23 cellular contexts compared by ENCODE assay signal in genomic region chr3:81734742-81735141, GRCh38. TPM values are rescaled to one million over a fixed set of nuclear protein-coding genes. Genes with fewer than 3 reads are reported as not detected.
DNase-seq lines count a peak whose midpoint lies in the region; ATAC-seq, FAIRE-seq and TF ChIP-seq lines count a peak whose summit lies in the region.
"Had no signal": no experiment of that assay in that cellular context is flagged by ENCODE, and none has a peak within 500 bp of the region (broad histone marks: within the 10 kb centered on the region; RNA-seq: fewer than 3 reads in every experiment).

No MANE protein-coding gene starts in this region.

- H3K9me3 ChIP-seq in PC-3 (ENCODE audit: low read length) (no peaks in the 10 kb centered on the region), trophoblast cell (ENCODE audit: insufficient read depth, low read depth, low read length) (no peaks in the 10 kb centered on the region)
- H3K9me3 ChIP-seq: SJCRH30 had no signal

- peak; percentile 69 to 78 for ATAC-seq in activated naive CD4-positive, alpha-beta T cell treated with anti-CD3 and anti-CD28 coated beads, Interleukin-2, amount 50 U/mL, for 72 hours
- peak; percentile 84 for ATAC-seq in PC-3
- ATAC-seq in HG03045 (IDR thresholded peaks at IDR 0.05; ENCODE audit: unreplicated experiment): no peak

- no peak overlapping the region for H2BK5ac ChIP-seq in trophoblast cell (ENCODE audit: low read depth, low read length, poor library complexity)

- peaks cover 72% of the 10 kb centered on the region for H3K79me2 ChIP-seq in PC-3 (ENCODE audit: low read length)
- H3K79me2 ChIP-seq in trophoblast cell (ENCODE audit: control insufficient read depth, insufficient read depth, low read length, poor library complexity): no peaks in the 10 kb centered on the region

- peak overlapping the region; percentile 55 for H3K27ac ChIP-seq in PC-3 (ENCODE audit: low read length)
- H3K27ac ChIP-seq in epithelial cell of prostate: peak overlapping the region; percentile 63
- H3K27ac ChIP-seq in trophoblast cell (ENCODE audit: low read depth, low read length): no peak overlapping the region
- H3K27ac ChIP-seq: BLaER1 treated with 17β-estradiol and CSF1 and Interleukin-3, amounts not matched to agents 10 nM and 100 nM; SJCRH30 had no signal

- H3K4me1 ChIP-seq in PC-3 (ENCODE audit: insufficient read depth, low read length) (peaks cover 31% of the 10 kb centered on the region), trophoblast cell (ENCODE audit: control insufficient read depth in 1 of 2, insufficient read depth in 2 of 2, low read length in 2 of 2) (no peaks in the 10 kb centered on the region)

- H2BK120ac ChIP-seq in trophoblast cell (ENCODE audit: insufficient read depth, low read length, poor library complexity): no peak overlapping the region

- H3K27ac Mint-ChIP-seq in activated naive CD4-positive, alpha-beta T cell treated with anti-CD3 and anti-CD28 coated beads, Interleukin-2, amount 50 U/mL, for 72 hours: peak overlapping the region in 1 of 2 donors; percentile 33
- no peak overlapping the region for H3K27ac Mint-ChIP-seq in activated naive CD4-positive, alpha-beta T cell treated with anti-CD3 and anti-CD28 coated beads for 36 hours
- H3K27ac Mint-ChIP-seq: CD8-positive, alpha-beta memory T cell had no signal

- H3K27me3 ChIP-seq in PC-3 (ENCODE audit: low read length) (no peaks in the 10 kb centered on the region), trophoblast cell (ENCODE audit: insufficient read depth, low read length) (no peaks in the 10 kb centered on the region)
- H3K27me3 ChIP-seq: BLaER1 treated with 17β-estradiol and CSF1 and Interleukin-3, amounts not matched to agents 10 nM and 100 nM; SJCRH30 had no signal

- no peak overlapping the region for H4K12ac ChIP-seq in trophoblast cell (ENCODE audit: low read depth, low read length)

- POLR2A ChIA-PET in PC-3 (lab: Charles Lee; ENCODE audit: unreplicated experiment): interaction anchor here (0.6 kb wide), 1 partner anchor 1780 kb away, joined by 5 read pairs; no protein-coding TSS in a partner anchor

- H3K4me3 Mint-ChIP-seq in activated naive CD4-positive, alpha-beta T cell treated with anti-CD3 and anti-CD28 coated beads for 36 hours: no peak overlapping the region
- H3K4me3 Mint-ChIP-seq: CD8-positive, alpha-beta memory T cell had no signal

- H3K9me2 ChIP-seq in PC-3 (replicated peaks; ENCODE audit: low read length): no peaks in the 10 kb centered on the region

- no peak overlapping the region for H2AK5ac ChIP-seq in trophoblast cell (ENCODE audit: low read length)

- FAIRE-seq in GM12891 (lab: Jason Lieb, UNC): no peak
- FAIRE-seq: A204.1, D721Med, GM12892 had no signal

- H4K8ac ChIP-seq in trophoblast cell (ENCODE audit: low read depth, low read length): no peak overlapping the region

- no peaks in the 10 kb centered on the region for H4K20me1 ChIP-seq in PC-3 (ENCODE audit: low read length)

- peaks cover 0 to 16% of the 10 kb centered on the region in 2 donors for H3K36me3 Mint-ChIP-seq in activated naive CD4-positive, alpha-beta T cell treated with anti-CD3 and anti-CD28 coated beads, Interleukin-2, amount 50 U/mL, for 72 hours
- H3K36me3 Mint-ChIP-seq in activated naive CD4-positive, alpha-beta T cell treated with anti-CD3 and anti-CD28 coated beads for 36 hours (ENCODE audit: low read depth): peaks cover 6% of the 10 kb centered on the region

- peaks cover 11% of the 10 kb centered on the region for H3K4me1 Mint-ChIP-seq in activated naive CD4-positive, alpha-beta T cell treated with anti-CD3 and anti-CD28 coated beads for 36 hours (ENCODE audit: low read depth)

- no peaks in the 10 kb centered on the region for H3K9me3 Mint-ChIP-seq in activated naive CD4-positive, alpha-beta T cell treated with anti-CD3 and anti-CD28 coated beads, Interleukin-2, amount 50 U/mL, for 72 hours
- H3K9me3 Mint-ChIP-seq in activated naive CD4-positive, alpha-beta T cell treated with anti-CD3 and anti-CD28 coated beads for 36 hours: no peaks in the 10 kb centered on the region

- H3K9ac ChIP-seq in PC-3 (ENCODE audit: low read length) (no peak overlapping the region), trophoblast cell (ENCODE audit: low read length) (no peak overlapping the region)
- H3K9ac ChIP-seq: BLaER1 treated with 17β-estradiol and CSF1 and Interleukin-3, amounts not matched to agents 10 nM and 100 nM had no signal

- intact Hi-C loops in activated naive CD4-positive, alpha-beta T cell treated with anti-CD3 and anti-CD28 coated beads for 36 hours (cut with micrococcal nuclease): no loop called here
- intact Hi-C loops in PC-3 (cut with micrococcal nuclease): no loop called here

- H3K36me3 ChIP-seq in PC-3 (ENCODE audit: low read depth, low read length) (peaks cover 6% of the 10 kb centered on the region; the same call in 1 of the 2 replicates), trophoblast cell (ENCODE audit: control insufficient read depth in 1 of 2, insufficient read depth in 2 of 2, low read length in 2 of 2) (no peaks in the 10 kb centered on the region)
- H3K36me3 ChIP-seq: SJCRH30 had no signal

- TF ChIP-seq CTCF in PC-3 (conservative IDR thresholded peaks at IDR 0.05; ENCODE audit: low read depth, low read length): no peak

- no peak overlapping the region for H3K14ac ChIP-seq in trophoblast cell (ENCODE audit: low read length)

- no peaks in the 10 kb centered on the region for H3K27me3 Mint-ChIP-seq in activated naive CD4-positive, alpha-beta T cell treated with anti-CD3 and anti-CD28 coated beads for 36 hours (ENCODE audit: low read depth)
- H3K27me3 Mint-ChIP-seq: CD8-positive, alpha-beta memory T cell had no signal

- WGBS in trophoblast cell (ENCODE audit: extremely low coverage, insufficient coverage, insufficient read length): no CpG with 5 or more reads among the region's 1 CpG

- H2AFZ ChIP-seq in PC-3 (ENCODE audit: low read length): no peak overlapping the region
- no peak overlapping the region for H2AFZ ChIP-seq in trophoblast cell (ENCODE audit: insufficient read depth, low read length, poor library complexity)

- no peaks in the 10 kb centered on the region for H3F3A ChIP-seq in PC-3 (ENCODE audit: low read length, unreplicated experiment)

- TF ChIP-seq POLR2A in GM12891 (IDR thresholded peaks at IDR 0.05; ENCODE audit: low read depth, low read length): no peak

- H3K79me1 ChIP-seq in trophoblast cell (ENCODE audit: low read length): no peaks in the 10 kb centered on the region

- H3K4ac ChIP-seq in trophoblast cell (ENCODE audit: low read depth, low read length): no peak overlapping the region

- DNase-seq in activated naive CD4-positive, alpha-beta T cell treated with anti-CD3 and anti-CD28 coated beads, Interleukin-2, amount 50 U/mL, for 72 hours (ENCODE audit: low spot score in 2 of 2): no peak
- DNase-seq in activated naive CD4-positive, alpha-beta T cell treated with anti-CD3 and anti-CD28 coated beads for 36 hours: no peak
- DNase-seq in PC-3 (peak; percentile 82), epithelial cell of prostate (ENCODE audit: low read depth, low spot score) (peak; percentile 43), trophoblast cell (peak; percentile 67 to 89), GM12891 (ENCODE audit: insufficient read length, low spot score) (no peak), DMS79 (lab: John Stamatoyannopoulos, UW) (no peak)
- DNase-seq: CD8-positive, alpha-beta memory T cell; GF-D8; GOT3; KG1; NCI-H1092; NCI-H2107; NCI-H226; NCI-H526; NK-92 treated with Interleukin-12 subunit alpha and Interleukin-12 subunit beta, amount 100 ng/mL, for 24 hours; RPMI8226; SJCRH30 had no signal

- BruUV-seq in PC-3 (replicated peaks; lab: Mats Ljungman, UMichigan): no TSS peak

- H3K4me2 ChIP-seq in PC-3 (ENCODE audit: low read length) (peak overlapping the region; percentile 22), trophoblast cell (ENCODE audit: low read length) (no peak overlapping the region)
- H3K4me2 ChIP-seq: BLaER1 treated with 17β-estradiol and CSF1 and Interleukin-3, amounts not matched to agents 10 nM and 100 nM had no signal

- H3K4me3 ChIP-seq in PC-3 (ENCODE audit: low read length) (no peak overlapping the region), trophoblast cell (ENCODE audit: low read depth, low read length) (no peak overlapping the region)
- H3K4me3 ChIP-seq: BLaER1 treated with 17β-estradiol and CSF1 and Interleukin-3, amounts not matched to agents 10 nM and 100 nM; SJCRH30 had no signal

- H2BK12ac ChIP-seq in trophoblast cell (ENCODE audit: low read length): no peak overlapping the region

- H3K23ac ChIP-seq in trophoblast cell (ENCODE audit: low read length): no peak overlapping the region

- H3K18ac ChIP-seq in trophoblast cell (ENCODE audit: low read length): no peak overlapping the region

- H4K91ac ChIP-seq in trophoblast cell (ENCODE audit: low read depth, low read length): no peak overlapping the region

- CTCF ChIA-PET in activated naive CD4-positive, alpha-beta T cell treated with anti-CD3 and anti-CD28 coated beads for 36 hours (lab: Charles Lee): no interaction called here
- CTCF ChIA-PET in PC-3 (lab: Charles Lee): no interaction called here

TF ChIP-seq in GM12891, 5 proteins besides CTCF, POLR2A, EP300 and RAD21:
- TF ChIP-seq SPI1 (IDR thresholded peaks at IDR 0.05; ENCODE audit: low read depth, low read length) (no peak), TAF1 (IDR thresholded peaks at IDR 0.05; ENCODE audit: low read depth, low read length) (no peak), PAX5 (IDR thresholded peaks at IDR 0.05; ENCODE audit: insufficient read depth, low read length, severe bottlenecking) (no peak), POLR2AphosphoS5 (IDR thresholded peaks at IDR 0.05; ENCODE audit: low read depth, low read length) (no peak), POU2F2 (IDR thresholded peaks at IDR 0.05; ENCODE audit: low read depth, low read length) (no peak)

RNA-seq across cellular contexts. Expression of gene GBE1, which starts 26.7 kb away (rescaled TPM):
- 10 to 100 TPM; 45.7 to 78.9 TPM for total RNA-seq in activated naive CD4-positive, alpha-beta T cell treated with anti-CD3 and anti-CD28 coated beads, Interleukin-2, amount 50 U/mL, for 72 hours
- 10 to 100 TPM; 24.6 to 26.0 TPM for total RNA-seq in activated naive CD4-positive, alpha-beta T cell treated with anti-CD3 and anti-CD28 coated beads for 36 hours
- 56.6 and 57.7 TPM in 2 replicates for total RNA-seq in PC-3 (2014; rRNA removed)
- 7.5 and 7.7 TPM in 2 replicates for polyA plus RNA-seq in trophoblast cell (2013)
- 97.2 TPM for polyA plus RNA-seq in GM12891 (2012; ENCODE audit: low read depth, missing spikeins)

Comparison
In these comparisons a context has a peak if more than half of its experiments do, and no peak if none do; other contexts are left out.
1. DNase-seq: peak in PC-3 (single experiment), epithelial cell of prostate (single experiment) and trophoblast cell (2 of 2); none in activated naive CD4-positive, alpha-beta T cell treated with anti-CD3 and anti-CD28 coated beads, Interleukin-2, amount 50 U/mL, for 72 hours (0 of 2), activated naive CD4-positive, alpha-beta T cell treated with anti-CD3 and anti-CD28 coated beads for 36 hours (single experiment), GM12891 (single experiment) and DMS79 (single experiment).